15 cellular contexts compared by ENCODE assay signal in the genomic region with DNA sequence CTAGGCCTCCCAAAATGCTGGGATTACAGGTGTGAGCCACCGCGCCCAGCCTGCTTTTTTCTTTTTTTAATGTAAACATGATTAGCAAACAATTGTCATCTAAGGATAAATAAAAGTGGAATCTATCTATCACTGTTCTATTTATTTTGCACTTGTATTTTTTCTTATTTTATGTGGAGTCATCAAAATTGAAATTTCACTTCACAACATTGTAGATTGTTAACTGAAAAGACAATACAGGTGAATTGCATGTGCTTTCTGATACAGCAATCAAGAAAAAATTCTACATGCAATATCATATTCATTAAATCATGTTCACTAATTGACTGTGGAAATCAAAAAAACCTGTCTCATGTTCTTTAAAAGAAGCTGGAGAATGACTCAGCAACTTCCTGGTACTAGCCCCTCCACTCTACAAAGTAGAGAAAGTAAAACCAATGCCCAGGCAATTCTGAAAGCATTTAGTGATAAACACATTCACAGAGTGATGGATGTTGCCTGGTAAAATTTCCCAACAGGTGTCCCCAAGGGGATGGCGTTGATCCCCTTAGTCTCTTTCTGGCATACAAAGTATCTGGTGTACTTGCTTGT. TPM values are rescaled to one million over a fixed set of nuclear protein-coding genes. Genes with fewer than 3 reads are reported as not detected.
DNase-seq lines count a peak whose midpoint lies in the region; ATAC-seq, FAIRE-seq and TF ChIP-seq lines count a peak whose summit lies in the region.
"Had no signal": no experiment of that assay in that cellular context is flagged by ENCODE, and none has a peak within 500 bp of the region (broad histone marks: within the 10 kb centered on the region; RNA-seq: fewer than 3 reads in every experiment).

No MANE protein-coding gene starts in this region.

- no peak for DNase-seq in brain microvascular endothelial cell
- no peak for DNase-seq in natural killer cell treated with Interleukin-12 subunit alpha and Interleukin-12 subunit beta and Interleukin-15 and Interleukin-18, amount 100 ng/mL, for 72 hours (ENCODE audit: low spot score)
- DNase-seq in Karpas-422, result no peak
- DNase-seq: activated CD4-positive, alpha-beta T cell treated with anti-CD3 and anti-CD28 coated beads, Interleukin-2, amount 50 U/mL, for 1 hour; activated naive CD4-positive, alpha-beta T cell treated with anti-CD3 and anti-CD28 coated beads, Interleukin-2, amount 10 ng/mL, durations not matched to agents 7 days and 5 days; head of caudate nucleus; NCI-H2227 treated with DMSO at 0.1 percent for 48 hours; sigmoid colon had no signal

- no peak overlapping the region for H2AFZ ChIP-seq in Karpas-422 (ENCODE audit: low read length)

- H3K9me2 ChIP-seq in Karpas-422 (replicated peaks; ENCODE audit: insufficient read depth, low read length), result no peaks in the 10 kb centered on the region

- H3K9me3 ChIP-seq in HUES6 (ENCODE audit: control insufficient read depth, insufficient read depth, low read depth, low read length), result no peaks in the 10 kb centered on the region
- no peaks in the 10 kb centered on the region for H3K9me3 ChIP-seq in Karpas-422 (ENCODE audit: low read length)

- H3K27ac ChIP-seq in HUES6 (ENCODE audit: low read depth, low read length) (0 out of 2 replicates have a peak overlapping the region, but pooled peaks have one; percentile 17), brain microvascular endothelial cell (no peak overlapping the region), Karpas-422 (ENCODE audit: low read length) (no peak overlapping the region)
- H3K27ac ChIP-seq: sigmoid colon had no signal

- H3K9ac ChIP-seq in HUES6 (ENCODE audit: low read length), result no peak overlapping the region
- no peak overlapping the region for H3K9ac ChIP-seq in Karpas-422 (ENCODE audit: low read length)

- H3K4me3 ChIP-seq in HUES6 (ENCODE audit: low read depth, low read length), result no peak overlapping the region
- no peak overlapping the region for H3K4me3 ChIP-seq in brain microvascular endothelial cell (ENCODE audit: low read depth, low read length)
- H3K4me3 ChIP-seq in Karpas-422 (ENCODE audit: low read length), result no peak overlapping the region
- H3K4me3 ChIP-seq: sigmoid colon had no signal

- H3K4me1 Mint-ChIP-seq in natural killer cell treated with Interleukin-12 subunit alpha and Interleukin-12 subunit beta and Interleukin-15 and Interleukin-18, amount 100 ng/mL, for 72 hours (ENCODE audit: low read depth in 2 of 2), result no peaks in the 10 kb centered on the region
- H3K4me1 Mint-ChIP-seq: activated naive CD4-positive, alpha-beta T cell treated with anti-CD3 and anti-CD28 coated beads, Interleukin-2, amount 10 ng/mL, durations not matched to agents 7 days and 5 days; mesothelial cell of epicardium had no signal

- peaks cover 7% of the 10 kb centered on the region for H3K9me3 Mint-ChIP-seq in natural killer cell treated with Interleukin-12 subunit alpha and Interleukin-12 subunit beta and Interleukin-15 and Interleukin-18, amount 100 ng/mL, for 72 hours
- H3K9me3 Mint-ChIP-seq: activated naive CD4-positive, alpha-beta T cell treated with anti-CD3 and anti-CD28 coated beads, Interleukin-2, amount 10 ng/mL, durations not matched to agents 7 days and 5 days had no signal

- ATAC-seq in GM19035 (IDR thresholded peaks at IDR 0.05; ENCODE audit: unreplicated experiment) (peak; percentile 75), HG02623 (IDR thresholded peaks at IDR 0.05; ENCODE audit: unreplicated experiment) (peak; percentile 74)
- no peak for ATAC-seq in natural killer cell treated with Interleukin-12 subunit alpha and Interleukin-12 subunit beta and Interleukin-15 and Interleukin-18, amount 100 ng/mL, for 72 hours

- peak; percentile 65 for FAIRE-seq in islet of Langerhans (lab: Jason Lieb, UNC)

- H4K20me1 ChIP-seq in Karpas-422 (ENCODE audit: insufficient read depth, low read depth, low read length), result no peaks in the 10 kb centered on the region

- no peak for TF ChIP-seq CTCF in brain microvascular endothelial cell (IDR thresholded peaks at IDR 0.05; ENCODE audit: low read depth, low read length, missing control alignments)

- no peaks in the 10 kb centered on the region for H3K79me2 ChIP-seq in Karpas-422 (ENCODE audit: low read length)

- H3K4me1 ChIP-seq in HUES6 (ENCODE audit: control insufficient read depth, insufficient read depth, low read length), result peaks cover 8% of the 10 kb centered on the region; the same call in 1 of the 2 replicates
- no peaks in the 10 kb centered on the region for H3K4me1 ChIP-seq in Karpas-422 (ENCODE audit: low read length)
- H3K4me1 ChIP-seq: sigmoid colon had no signal

- H3K27me3 ChIP-seq in HUES6 (ENCODE audit: control insufficient read depth, insufficient read depth, low read length) (no peaks in the 10 kb centered on the region), brain microvascular endothelial cell (replicated peaks) (no peaks in the 10 kb centered on the region), Karpas-422 (ENCODE audit: low read length) (no peaks in the 10 kb centered on the region)
- H3K27me3 ChIP-seq: sigmoid colon had no signal

- H3K27me3 Mint-ChIP-seq in natural killer cell treated with Interleukin-12 subunit alpha and Interleukin-12 subunit beta and Interleukin-15 and Interleukin-18, amount 100 ng/mL, for 72 hours, result no peaks in the 10 kb centered on the region

- no peak overlapping the region for H3K4me3 Mint-ChIP-seq in natural killer cell treated with Interleukin-12 subunit alpha and Interleukin-12 subunit beta and Interleukin-15 and Interleukin-18, amount 100 ng/mL, for 72 hours
- H3K4me3 Mint-ChIP-seq: activated naive CD4-positive, alpha-beta T cell treated with anti-CD3 and anti-CD28 coated beads, Interleukin-2, amount 10 ng/mL, durations not matched to agents 7 days and 5 days; mesothelial cell of epicardium had no signal

- H3K27ac Mint-ChIP-seq in natural killer cell treated with Interleukin-12 subunit alpha and Interleukin-12 subunit beta and Interleukin-15 and Interleukin-18, amount 100 ng/mL, for 72 hours, result no peak overlapping the region
- H3K27ac Mint-ChIP-seq: activated naive CD4-positive, alpha-beta T cell treated with anti-CD3 and anti-CD28 coated beads, Interleukin-2, amount 10 ng/mL, durations not matched to agents 7 days and 5 days; mesothelial cell of epicardium had no signal

- H3K4me2 ChIP-seq in Karpas-422 (ENCODE audit: low read depth, low read length, poor library complexity, severe bottlenecking), result no peak overlapping the region

- H3K36me3 ChIP-seq in HUES6 (ENCODE audit: control insufficient read depth, insufficient read depth, low read length) (no peaks in the 10 kb centered on the region), brain microvascular endothelial cell (replicated peaks) (no peaks in the 10 kb centered on the region), Karpas-422 (ENCODE audit: insufficient read depth, low read length) (no peaks in the 10 kb centered on the region)
- H3K36me3 ChIP-seq: sigmoid colon had no signal

- in situ Hi-C loops in brain microvascular endothelial cell (cut with HindIII; ENCODE audit: low pct_ligation_motif_present, low sequenced_read_pairs), result no loop called here

- no peaks in the 10 kb centered on the region for H3K36me3 Mint-ChIP-seq in natural killer cell treated with Interleukin-12 subunit alpha and Interleukin-12 subunit beta and Interleukin-15 and Interleukin-18, amount 100 ng/mL, for 72 hours
- H3K36me3 Mint-ChIP-seq: activated naive CD4-positive, alpha-beta T cell treated with anti-CD3 and anti-CD28 coated beads, Interleukin-2, amount 10 ng/mL, durations not matched to agents 7 days and 5 days; mesothelial cell of epicardium had no signal

RNA-seq across cellular contexts. Expression of a gene that starts 10.7 kb away (rescaled TPM):
- not detected for total RNA-seq in natural killer cell treated with Interleukin-12 subunit alpha and Interleukin-12 subunit beta and Interleukin-15 and Interleukin-18, amount 100 ng/mL, for 72 hours
- not detected in 2 replicates for total RNA-seq in Karpas-422 (2014; rRNA removed; shearing (Covaris generic); ENCODE audit: low replicate concordance)
- total RNA-seq: dermis microvascular lymphatic vessel endothelial cell, sigmoid colon had no signal

RNA-seq across cellular contexts. Expression of a gene that starts 37.5 kb away (rescaled TPM):
- total RNA-seq in natural killer cell treated with Interleukin-12 subunit alpha and Interleukin-12 subunit beta and Interleukin-15 and Interleukin-18, amount 100 ng/mL, for 72 hours, result not detected
- not detected in 2 replicates for total RNA-seq in Karpas-422 (2014; rRNA removed; shearing (Covaris generic); ENCODE audit: low replicate concordance)
- total RNA-seq: dermis microvascular lymphatic vessel endothelial cell, sigmoid colon, SK-MEL-5 had no signal

Comparison
In these comparisons a context has a peak if more than half of its experiments do, and no peak if none do; other contexts are left out.
1. ATAC-seq: peak in GM19035 (single experiment) and HG02623 (single experiment); none in natural killer cell treated with Interleukin-12 subunit alpha and Interleukin-12 subunit beta and Interleukin-15 and Interleukin-18, amount 100 ng/mL, for 72 hours (0 of 2).